Comparison of ENCODE assay signal across 9 cellular contexts in genomic region chr16:58243528-58244004, GRCh38. TPM values are rescaled to one million over a fixed set of nuclear protein-coding genes. Genes with fewer than 3 reads are reported as not detected.
DNase-seq lines count a peak whose midpoint lies in the region; ATAC-seq and TF ChIP-seq lines count a peak whose summit lies in the region.
"Had no signal": no experiment of that assay in that cellular context is flagged by ENCODE, and none has a peak within 500 bp of the region (broad histone marks: within the 10 kb centered on the region; RNA-seq: fewer than 3 reads in every experiment).

No MANE protein-coding gene starts in this region.

- peak; percentile 97 for ATAC-seq in HG03025 (IDR thresholded peaks at IDR 0.05; ENCODE audit: low FRiP score, unreplicated experiment)

- peak; percentile 81 for DNase-seq in GM06990 (ENCODE audit: extremely low read depth, insufficient read length)
- peak; percentile 40 for DNase-seq in GM19240 (ENCODE audit: insufficient read length, low spot score)
- peak; percentile 76 for DNase-seq in SK-N-DZ (ENCODE audit: low spot score)
- DNase-seq in stomach = no peak
- DNase-seq in NCI-H226 = no peak
- no peak for DNase-seq in left ventricle myocardium inferior
- DNase-seq in AG08395 (ENCODE audit: low spot score) = no peak
- DNase-seq: NCI-H82 had no signal

- no peaks in the 10 kb centered on the region for H3K27me3 ChIP-seq in GM06990 (replicated peaks; ENCODE audit: control insufficient read depth, insufficient read depth, low read length)
- peaks cover 0 to 16% (median 0%) of the 10 kb centered on the region in 3 donors for H3K27me3 ChIP-seq in stomach
- peaks cover 47% of the 10 kb centered on the region for H3K27me3 ChIP-seq in left ventricle myocardium inferior (ENCODE audit: low read depth)

- peak; percentile 9 for TF ChIP-seq CTCF in GM06990 (IDR thresholded peaks at IDR 0.05; ENCODE audit: insufficient read depth, low read length, poor library complexity, severe bottlenecking)
- no peak for TF ChIP-seq CTCF in stomach (IDR thresholded peaks at IDR 0.05)
- TF ChIP-seq CTCF in left ventricle myocardium inferior (IDR thresholded peaks at IDR 0.05; ENCODE audit: borderline replicate concordance) = no peak

- TF ChIP-seq EP300 in stomach (IDR thresholded peaks at IDR 0.05) = no peak

- no peak for TF ChIP-seq POLR2A in stomach (IDR thresholded peaks at IDR 0.05)

- H3K4me1 ChIP-seq in stomach = no peaks in the 10 kb centered on the region
- no peaks in the 10 kb centered on the region for H3K4me1 ChIP-seq in left ventricle myocardium inferior

- H3K4me3 ChIP-seq in GM06990 (replicated peaks; ENCODE audit: low read depth, low read length) (no peak overlapping the region; the same call in 1 of the 2 replicates), stomach (no peak overlapping the region), left ventricle myocardium inferior (no peak overlapping the region)

- H3K27ac ChIP-seq in stomach (no peak overlapping the region), left ventricle myocardium inferior (replicated peaks) (no peak overlapping the region)

- 37 to 48% (median 44%) methylated on average over 8 of the region's 8 CpGs for WGBS in stomach, 5 donors

- H3K36me3 ChIP-seq in GM06990 (ENCODE audit: control insufficient read depth, insufficient read depth, low read length) = no peaks in the 10 kb centered on the region
- H3K36me3 ChIP-seq in stomach = no peaks in the 10 kb centered on the region
- H3K36me3 ChIP-seq in left ventricle myocardium inferior = no peaks in the 10 kb centered on the region

- H3K9me3 ChIP-seq in stomach (no peaks in the 10 kb centered on the region), left ventricle myocardium inferior (replicated peaks) (no peaks in the 10 kb centered on the region)

- intact Hi-C loops in stomach (cut with DNase I; ENCODE audit: low total_unique reads) = no loop called here
- intact Hi-C loops in left ventricle myocardium inferior (cut with micrococcal nuclease) = no loop called here

RNA-seq across cellular contexts. Expression of gene CSNK2A2, which starts 45.7 kb away (rescaled TPM):
- 31.2 and 47.3 TPM in 2 replicates for polyA plus RNA-seq in SK-N-DZ (2014; cell fraction: cytosol; rRNA removed)
- polyA plus RNA-seq in SK-N-DZ (2014; cell fraction: nucleus; rRNA removed) = 20.1 and 23.5 TPM in 2 replicates
- total RNA-seq in stomach (10 to 100 TPM; 13.4 to 83.0 (median 48.3) TPM), left ventricle myocardium inferior (31.5 TPM)
- 10 to 100 TPM; 22.8 to 47.2 (median 30.7) TPM for polyA plus RNA-seq in stomach

RNA-seq across cellular contexts. Expression of gene PRSS54, which starts 51.3 kb away (rescaled TPM):
- not detected in 2 replicates for polyA plus RNA-seq in SK-N-DZ (2014; cell fraction: cytosol; rRNA removed)
- polyA plus RNA-seq in SK-N-DZ (2014; cell fraction: nucleus; rRNA removed) = not detected in 2 replicates
- not detected for total RNA-seq in stomach
- polyA plus RNA-seq in stomach = not detected
- total RNA-seq in left ventricle myocardium inferior = not detected

Comparison
In these comparisons a context has a peak if more than half of its experiments do, and no peak if none do; other contexts are left out.
1. DNase-seq: peak in GM06990 (single experiment), GM19240 (single experiment) and SK-N-DZ (single experiment); none in stomach (single experiment), NCI-H226 (single experiment), left ventricle myocardium inferior (single experiment) and AG08395 (single experiment).